ENCODE assay signal across 26 cellular contexts in genomic region chr11:64933213-64933934, GRCh38. TPM values are rescaled to one million over a fixed set of nuclear protein-coding genes. Genes with fewer than 3 reads are reported as not detected.
"Had no signal": no experiment of that assay in that cellular context is flagged by ENCODE, and none has a peak within 500 bp of the region (broad histone marks: within the 10 kb centered on the region; RNA-seq: fewer than 3 reads in every experiment).

No MANE protein-coding gene starts in this region.

- DNase-seq: activated B cell treated with CpG ODN at 0.5 μM for 24 hours; activated CD4-positive, alpha-beta T cell treated with anti-CD3 and anti-CD28 coated beads for 36 hours; activated CD4-positive, alpha-beta T cell treated with anti-CD3 and anti-CD28 coated beads, Interleukin-2, amount 50 U/mL, for 4 hours; activated CD8-positive, alpha-beta memory T cell treated with anti-CD3 and anti-CD28 coated beads for 24 hours; activated CD8-positive, alpha-beta memory T cell treated with anti-CD3 and anti-CD28 coated beads, Interleukin-2, amount 50 U/mL, for 4 hours; activated naive CD4-positive, alpha-beta T cell treated with anti-CD3 and anti-CD28 coated beads, Interleukin-2, amount 50 U/mL, for 16 hours; activated T-cell treated with anti-CD3 and anti-CD28 coated beads, Interleukin-2, amount 50 U/mL, for 4 hours; aorta; central memory CD4-positive, alpha-beta T cell; colonic mucosa; esophagus squamous epithelium; heart left ventricle; left colon; retina; stimulated activated CD4-positive, alpha-beta T cell treated with anti-CD3 and anti-CD28 coated beads, Interleukin-4, amount 100 ng/mL, for 1 hour; stimulated activated naive CD4-positive, alpha-beta T cell treated with Interleukin-2 at 50 U/mL for 16 hours; T1000; tibial artery had no signal

- H3K9me3 Mint-ChIP-seq: activated B cell treated with CpG ODN at 0.5 μM for 24 hours; activated T-cell treated with anti-CD3 and anti-CD28 coated beads, Interleukin-2, amount 50 U/mL, for 4 hours; memory B cell; natural killer cell treated with Interleukin-12 subunit alpha and Interleukin-12 subunit beta and Interleukin-15 and Interleukin-18, amount 100 ng/mL, for 72 hours; T-helper 1 cell treated with Interleukin-12 subunit alpha and Interleukin-12 subunit beta and Interleukin-4 antibody, amounts not matched to agents 30 μg/mL and 1 μg/mL, for 36 hours had no signal

- H3K27me3 Mint-ChIP-seq: activated B cell treated with CpG ODN at 0.5 μM for 24 hours; activated CD4-positive, alpha-beta T cell treated with anti-CD3 and anti-CD28 coated beads for 36 hours; memory B cell; natural killer cell treated with Interleukin-12 subunit alpha and Interleukin-12 subunit beta and Interleukin-15 and Interleukin-18, amount 100 ng/mL, for 72 hours had no signal

- H3K4me3 ChIP-seq: colonic mucosa, esophagus squamous epithelium, gastroesophageal sphincter, heart left ventricle, tibial artery, vagina had no signal

- H3K4me3 Mint-ChIP-seq: activated B cell treated with CpG ODN at 0.5 μM for 24 hours; activated CD4-positive, alpha-beta T cell treated with anti-CD3 and anti-CD28 coated beads for 36 hours; activated T-cell treated with anti-CD3 and anti-CD28 coated beads, Interleukin-2, amount 50 U/mL, for 4 hours; memory B cell; natural killer cell treated with Interleukin-12 subunit alpha and Interleukin-12 subunit beta and Interleukin-15 and Interleukin-18, amount 100 ng/mL, for 72 hours; T-helper 1 cell treated with Interleukin-12 subunit alpha and Interleukin-12 subunit beta and Interleukin-4 antibody, amounts not matched to agents 30 μg/mL and 1 μg/mL, for 36 hours had no signal

- H3K9me3 ChIP-seq: colonic mucosa, esophagus squamous epithelium, gastroesophageal sphincter, heart left ventricle, tibial artery, vagina had no signal

- H3K36me3 Mint-ChIP-seq: natural killer cell treated with Interleukin-12 subunit alpha and Interleukin-12 subunit beta and Interleukin-15 and Interleukin-18, amount 100 ng/mL, for 72 hours had no signal

- H3K4me1 Mint-ChIP-seq: activated B cell treated with CpG ODN at 0.5 μM for 24 hours, memory B cell had no signal

- H3K4me1 ChIP-seq: colonic mucosa, heart left ventricle, tibial artery, vagina had no signal

- H3K27ac ChIP-seq: colonic mucosa, esophagus squamous epithelium, gastroesophageal sphincter, heart left ventricle, tibial artery, vagina had no signal

- H3K27ac Mint-ChIP-seq: activated B cell treated with CpG ODN at 0.5 μM for 24 hours; activated CD4-positive, alpha-beta T cell treated with anti-CD3 and anti-CD28 coated beads for 36 hours; memory B cell; natural killer cell treated with Interleukin-12 subunit alpha and Interleukin-12 subunit beta and Interleukin-15 and Interleukin-18, amount 100 ng/mL, for 72 hours; progenitor cell of endocrine pancreas; T-helper 1 cell treated with Interleukin-12 subunit alpha and Interleukin-12 subunit beta and Interleukin-4 antibody, amounts not matched to agents 30 μg/mL and 1 μg/mL, for 36 hours had no signal

- ATAC-seq: activated CD4-positive, alpha-beta T cell treated with anti-CD3 and anti-CD28 coated beads for 36 hours; activated T-cell treated with anti-CD3 and anti-CD28 coated beads, Interleukin-2, amount 50 U/mL, for 4 hours; gastroesophageal sphincter; left colon had no signal

- H3K27me3 ChIP-seq: colonic mucosa, esophagus squamous epithelium, gastroesophageal sphincter, heart left ventricle, tibial artery, vagina had no signal

RNA-seq across cellular contexts. Expression of gene GPHA2, which starts 2.3 kb away (rescaled TPM):
- total RNA-seq: activated T-cell treated with anti-CD3 and anti-CD28 coated beads, Interleukin-2, amount 50 U/mL, for 4 hours; aorta; colonic mucosa; esophagus squamous epithelium; gastroesophageal sphincter; left colon; lower leg skin; natural killer cell treated with Interleukin-12 subunit alpha and Interleukin-12 subunit beta and Interleukin-15 and Interleukin-18, amount 100 ng/mL, for 72 hours; omental fat pad; vagina had no signal
- polyA plus RNA-seq: heart left ventricle had no signal

RNA-seq across cellular contexts. Expression of gene MAJIN, which starts 38.5 kb away (rescaled TPM):
- total RNA-seq: activated T-cell treated with anti-CD3 and anti-CD28 coated beads, Interleukin-2, amount 50 U/mL, for 4 hours; aorta; colonic mucosa; esophagus squamous epithelium; gastroesophageal sphincter; heart left ventricle; left colon; lower leg skin; natural killer cell treated with Interleukin-12 subunit alpha and Interleukin-12 subunit beta and Interleukin-15 and Interleukin-18, amount 100 ng/mL, for 72 hours; omental fat pad; progenitor cell of endocrine pancreas; vagina had no signal
- polyA plus RNA-seq: aorta, heart left ventricle had no signal
